ENCODE assay signal across 15 cellular contexts in the genomic region with DNA sequence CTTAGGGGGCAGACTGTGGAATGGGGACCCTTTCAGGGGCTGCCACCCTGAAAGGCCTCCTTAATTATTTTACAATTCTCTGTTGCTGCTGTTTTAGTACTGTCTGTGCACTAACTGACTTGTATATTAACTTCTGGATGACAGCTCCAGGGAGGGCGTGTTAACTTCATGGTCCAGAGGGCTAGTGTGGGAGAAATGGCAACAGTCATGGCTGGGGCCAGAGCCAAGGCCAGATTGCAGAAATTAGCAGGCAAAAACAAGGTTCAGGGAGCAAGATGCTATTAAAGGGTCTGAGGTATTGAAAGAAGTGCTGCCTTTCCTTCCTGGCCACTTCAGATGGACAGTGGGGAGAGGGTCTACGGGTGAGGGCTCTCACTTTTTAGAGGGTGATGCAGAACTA. TPM values are rescaled to one million over a fixed set of nuclear protein-coding genes. Genes with fewer than 3 reads are reported as not detected.
A peak's percentile ranks its signal among the peaks of the same experiment; 100 is the strongest.
DNase-seq lines count a peak whose midpoint lies in the region; TF ChIP-seq lines count a peak whose summit lies in the region.
"Had no signal": no experiment of that assay in that cellular context is flagged by ENCODE, and none has a peak within 500 bp of the region (broad histone marks: within the 10 kb centered on the region; RNA-seq: fewer than 3 reads in every experiment).

No MANE protein-coding gene starts in this region.

- peaks cover 37% of the 10 kb centered on the region for H3K36me3 ChIP-seq in effector memory CD4-positive, alpha-beta T cell (ENCODE audit: control insufficient read depth, insufficient read depth, low read length)

- H3K27ac Mint-ChIP-seq in CD14-positive monocyte (peak overlapping the region; percentile 21 to 93 (median 84)), IgD-negative memory B cell (peak overlapping the region; percentile 75 to 94 (median 86)), nephron progenitor cell (peak overlapping the region; percentile 84)

- H3K36me3 Mint-ChIP-seq in CD14-positive monocyte (peaks cover 71 to 75% of the 10 kb centered on the region in 2 donors), IgD-negative memory B cell (no peaks in the 10 kb centered on the region), nephron progenitor cell (ENCODE audit: low read depth) (peaks cover 4% of the 10 kb centered on the region)

- H3K4me3 ChIP-seq in effector memory CD4-positive, alpha-beta T cell (ENCODE audit: insufficient read depth, low read depth, low read length, poor library complexity, severe bottlenecking): peak overlapping the region; percentile 13

- H3K4me3 Mint-ChIP-seq in CD14-positive monocyte (no peak overlapping the region), IgD-negative memory B cell (peak overlapping the region in 3 of 4 donors; percentile 52 to 88 (median 81)), nephron progenitor cell (no peak overlapping the region)

- no peaks in the 10 kb centered on the region for H3K27me3 ChIP-seq in effector memory CD4-positive, alpha-beta T cell (replicated peaks; ENCODE audit: control insufficient read depth, insufficient read depth, low read length, poor library complexity, severe bottlenecking)

- intact Hi-C loops in CD14-positive monocyte (cut with micrococcal nuclease): no loop called here

- H3K4me1 Mint-ChIP-seq in CD14-positive monocyte (peaks cover 57% of the 10 kb centered on the region), IgD-negative memory B cell (peaks cover 39 to 60% (median 57%) of the 10 kb centered on the region in 3 donors), nephron progenitor cell (peaks cover 56% of the 10 kb centered on the region)

- H3K9me3 Mint-ChIP-seq in CD14-positive monocyte: peaks cover 0 to 3% (median 0%) of the 10 kb centered on the region in 7 donors
- no peaks in the 10 kb centered on the region for H3K9me3 Mint-ChIP-seq in IgD-negative memory B cell
- H3K9me3 Mint-ChIP-seq in nephron progenitor cell: no peaks in the 10 kb centered on the region

- H3K9me3 ChIP-seq in effector memory CD4-positive, alpha-beta T cell (ENCODE audit: control insufficient read depth, low read length): no peaks in the 10 kb centered on the region

- H3K27me3 Mint-ChIP-seq in CD14-positive monocyte (ENCODE audit: low read depth in 3 of 3): no peaks in the 10 kb centered on the region
- no peaks in the 10 kb centered on the region for H3K27me3 Mint-ChIP-seq in IgD-negative memory B cell
- H3K27me3 Mint-ChIP-seq in nephron progenitor cell (ENCODE audit: low read depth, poor library complexity): peaks cover 2% of the 10 kb centered on the region

- H3K4me1 ChIP-seq in effector memory CD4-positive, alpha-beta T cell (ENCODE audit: control insufficient read depth, insufficient read depth, low read length, poor library complexity, severe bottlenecking): peaks cover 66% of the 10 kb centered on the region

- DNase-seq in CD14-positive monocyte (ENCODE audit: low spot score) (no peak), nephron progenitor cell (no peak), DMS79 treated with DMSO at 0.1 percent for 48 hours (lab: John Stamatoyannopoulos, UW) (no peak), GDM1 (lab: John Stamatoyannopoulos, UW) (no peak), NOMO-1 (lab: John Stamatoyannopoulos, UW; ENCODE audit: unreplicated experiment in 2 of 2) (no peak)
- DNase-seq in effector memory CD4-positive, alpha-beta T cell: no peak
- DNase-seq: COR-L47; KG1; mesendoderm; NCI-H187; NCI-H774; SHP77; stimulated activated naive CD4-positive, alpha-beta T cell treated with Interleukin-2 at 50 U/mL for 16 hours had no signal

- TF ChIP-seq CTCF in CD14-positive monocyte (IDR thresholded peaks at IDR 0.05) (no peak), nephron progenitor cell (IDR thresholded peaks at IDR 0.05) (no peak)

- peak overlapping the region; percentile 34 for H3K27ac ChIP-seq in effector memory CD4-positive, alpha-beta T cell (ENCODE audit: insufficient read depth, low read length, poor library complexity, severe bottlenecking)
- H3K27ac ChIP-seq: epithelial cell of prostate had no signal

RNA-seq across cellular contexts. Expression of gene WIPF1, which starts 9.1 kb away (rescaled TPM):
- 10 to 100 TPM; 43.9 to 74.3 TPM for polyA plus RNA-seq in CD14-positive monocyte
- polyA plus RNA-seq in IgD-negative memory B cell: 120 TPM

Comparison
In these comparisons a context has a peak if more than half of its experiments do, and no peak if none do; other contexts are left out.
1. H3K4me3 Mint-ChIP-seq: peak in IgD-negative memory B cell (3 of 4); none in CD14-positive monocyte (0 of 2) and nephron progenitor cell (single experiment).
2. Peak in every context shown above with its lines, with median percentiles within 50 percentile points of each other: H3K27ac Mint-ChIP-seq.